Comparison of ENCODE assay signal across 29 cellular contexts in genomic region chr13:112815871-112816270, GRCh38.
"Had no signal": no experiment of that assay in that cellular context is flagged by ENCODE, and none has a peak within 500 bp of the region (broad histone marks: within the 10 kb centered on the region; RNA-seq: fewer than 3 reads in every experiment).

No MANE protein-coding gene starts in this region.

- H3K4me1 Mint-ChIP-seq: activated B cell treated with CpG ODN at 0.5 μM for 24 hours; activated CD4-positive, alpha-beta T cell treated with anti-CD3 and anti-CD28 coated beads, Interleukin-2, amount 10 ng/mL, durations not matched to agents 24 days and 14 days; activated naive CD4-positive, alpha-beta T cell treated with anti-CD3 and anti-CD28 coated beads, Interleukin-2, amount 10 ng/mL, durations not matched to agents 7 days and 5 days; activated naive CD8-positive, alpha-beta T cell treated with anti-CD3 and anti-CD28 coated beads for 36 hours; T-cell had no signal

- H3K9me3 ChIP-seq: MG63 had no signal

- H3K4me3 Mint-ChIP-seq: activated B cell treated with CpG ODN at 0.5 μM for 24 hours; activated CD4-positive, alpha-beta T cell treated with anti-CD3 and anti-CD28 coated beads, Interleukin-2, amount 10 ng/mL, durations not matched to agents 24 days and 14 days; activated naive CD4-positive, alpha-beta T cell treated with anti-CD3 and anti-CD28 coated beads, Interleukin-2, amount 10 ng/mL, durations not matched to agents 7 days and 5 days; activated naive CD8-positive, alpha-beta T cell treated with anti-CD3 and anti-CD28 coated beads for 36 hours; T-cell had no signal

- H3K4me3 ChIP-seq: MG63, SK-N-MC had no signal

- H3K27ac ChIP-seq: KMS-11, SK-N-MC had no signal

- H3K36me3 ChIP-seq: MG63 had no signal

- FAIRE-seq: TTC549 had no signal

- H3K27ac Mint-ChIP-seq: activated B cell treated with CpG ODN at 0.5 μM for 24 hours; activated CD4-positive, alpha-beta T cell treated with anti-CD3 and anti-CD28 coated beads, Interleukin-2, amount 10 ng/mL, durations not matched to agents 24 days and 14 days; activated naive CD4-positive, alpha-beta T cell treated with anti-CD3 and anti-CD28 coated beads, Interleukin-2, amount 10 ng/mL, durations not matched to agents 7 days and 5 days; activated naive CD8-positive, alpha-beta T cell treated with anti-CD3 and anti-CD28 coated beads for 36 hours; activated T-helper 2 cell treated with anti-CD3 and anti-CD28 coated beads, Interferon-gamma antibody, Interleukin-2, Interleukin-4, amounts not matched to agents 10 μg/mL and 5 μg/mL and 100 μg/mL, durations not matched to agents 14 hours and 24 hours and 36 hours; T-cell had no signal

- ATAC-seq: Panc1, Right ventricle myocardium inferior, T-cell had no signal

- H3K4me2 ChIP-seq: KMS-11 had no signal

- H3K9ac ChIP-seq: KMS-11 had no signal

- H3K27me3 Mint-ChIP-seq: activated B cell treated with CpG ODN at 0.5 μM for 24 hours; activated CD4-positive, alpha-beta T cell treated with anti-CD3 and anti-CD28 coated beads, Interleukin-2, amount 10 ng/mL, durations not matched to agents 24 days and 14 days; activated naive CD4-positive, alpha-beta T cell treated with anti-CD3 and anti-CD28 coated beads, Interleukin-2, amount 10 ng/mL, durations not matched to agents 7 days and 5 days; activated naive CD8-positive, alpha-beta T cell treated with anti-CD3 and anti-CD28 coated beads for 36 hours; T-cell had no signal

- H3K9me3 Mint-ChIP-seq: activated CD4-positive, alpha-beta T cell treated with anti-CD3 and anti-CD28 coated beads, Interleukin-2, amount 10 ng/mL, durations not matched to agents 24 days and 14 days; activated naive CD4-positive, alpha-beta T cell treated with anti-CD3 and anti-CD28 coated beads, Interleukin-2, amount 10 ng/mL, durations not matched to agents 7 days and 5 days had no signal

- H3K27me3 ChIP-seq: MG63 had no signal

- DNase-seq: activated B cell treated with CpG ODN at 0.5 μM for 24 hours; activated CD4-positive, alpha-beta T cell treated with anti-CD3 and anti-CD28 coated beads for 1 hour; activated CD4-positive, alpha-beta T cell treated with anti-CD3 and anti-CD28 coated beads, Interleukin-2, amount 10 ng/mL, durations not matched to agents 24 days and 14 days; activated CD4-positive, alpha-beta T cell treated with anti-CD3 and anti-CD28 coated beads, Interleukin-2, amount 50 U/mL, for 48 hours; activated gamma-delta T cell treated with Interleukin-2 at 50 U/mL for 16 hours; activated naive CD4-positive, alpha-beta T cell treated with anti-CD3 and anti-CD28 coated beads, Interleukin-2, amount 10 ng/mL, durations not matched to agents 7 days and 5 days; activated naive CD8-positive, alpha-beta T cell treated with anti-CD3 and anti-CD28 coated beads for 36 hours; activated T-cell treated with anti-CD3 and anti-CD28 coated beads, Interleukin-2, amount 50 U/mL, for 48 hours; MG63; MV-4-11; NCI-H1092 treated with DMSO at 0.1 percent for 48 hours; NCI-H1417 treated with DMSO at 0.1 percent for 48 hours; NCI-H1694; NCI-H2029 treated with DMSO at 0.1 percent for 48 hours; NCI-H345; NCI-H510A; NCI-H526 treated with DMSO at 0.1 percent for 48 hours; NK-92 treated with Interleukin-12 subunit alpha and Interleukin-12 subunit beta, amount 100 ng/mL, for 24 hours; OCI-M1; RPMI8226; T-cell; T-helper 2 cell; T1000 had no signal
